In the genomic region with DNA sequence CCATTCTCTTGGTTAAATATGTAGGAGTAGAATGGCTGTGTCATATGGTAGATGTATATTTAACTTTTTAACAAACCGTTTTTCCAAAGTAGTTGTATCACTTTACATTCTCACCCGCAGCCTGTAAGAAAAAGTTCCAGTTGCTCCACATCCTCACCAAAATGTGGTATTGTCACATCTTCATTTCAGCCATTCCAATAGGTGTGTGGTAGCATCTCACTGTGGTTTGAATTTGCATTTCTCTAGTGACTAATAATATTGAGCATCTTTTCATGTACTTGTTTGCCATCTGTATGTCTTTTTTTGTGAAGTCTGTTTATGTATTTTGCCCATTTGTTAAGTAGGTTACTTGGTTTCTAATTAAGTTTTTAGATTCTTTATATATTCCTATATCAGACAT, we compare ENCODE assay signal across 9 cellular contexts.
"Had no signal": no experiment of that assay in that cellular context is flagged by ENCODE, and none has a peak within 500 bp of the region (broad histone marks: within the 10 kb centered on the region; RNA-seq: fewer than 3 reads in every experiment).

No MANE protein-coding gene starts in this region.

- H3K27ac ChIP-seq: GM23248 had no signal

- FAIRE-seq: HTR-8/SVneo had no signal

- ATAC-seq: HCT116 had no signal

- H3K36me3 ChIP-seq: HAP-1 had no signal

- DNase-seq: GM23248, GOT3, H7, HFFc6, IMR-90, KBM-7 had no signal

- H2AFZ ChIP-seq: GM23248 had no signal

- H3K4me3 ChIP-seq: GM23248, HAP-1 had no signal

- H3K4me1 ChIP-seq: HAP-1 had no signal

- H3K9ac ChIP-seq: GM23248 had no signal

- H3K9me3 ChIP-seq: HAP-1 had no signal
